In the genomic region with DNA sequence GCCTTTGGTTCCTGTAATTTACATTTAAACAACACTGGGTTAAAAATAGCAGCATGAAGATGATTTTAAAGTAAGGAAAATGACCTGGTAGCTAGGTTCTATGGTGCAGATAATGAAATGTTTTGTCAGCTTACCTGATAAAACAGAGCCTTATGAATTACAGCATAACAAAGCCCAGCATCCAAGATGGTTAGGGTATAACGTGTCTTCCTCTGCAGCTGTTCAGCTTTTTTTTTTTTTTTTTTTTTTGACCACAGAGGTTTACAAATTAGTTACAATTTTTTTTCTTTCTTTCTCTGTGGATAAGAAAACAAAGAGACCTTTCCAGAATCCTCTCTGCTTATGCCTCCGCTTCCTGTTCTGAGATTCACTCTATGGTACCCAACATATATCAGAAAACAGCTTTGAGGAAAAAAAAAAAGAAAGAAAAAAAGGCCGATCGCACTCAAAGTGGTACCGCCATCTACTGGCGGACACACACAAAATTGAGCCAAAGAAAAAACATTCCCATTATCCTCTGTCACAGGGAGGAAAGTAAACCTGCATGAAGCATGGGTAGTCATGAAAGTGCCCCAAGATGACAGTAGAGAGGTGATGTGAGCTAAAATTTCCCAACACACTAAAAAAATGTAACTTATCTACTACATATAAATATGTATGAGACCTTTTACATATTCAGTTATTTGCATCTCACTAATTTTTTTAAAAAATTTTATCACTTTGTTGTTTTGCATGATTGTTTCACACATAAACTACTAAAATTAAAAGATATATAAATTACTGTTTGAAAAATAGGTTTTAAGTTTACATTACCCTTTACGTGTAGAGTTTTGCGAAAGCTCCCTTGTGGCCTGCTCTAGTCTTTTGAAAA, we compare ENCODE assay signal across 8 cellular contexts. TPM values are rescaled to one million over a fixed set of nuclear protein-coding genes. Genes with fewer than 3 reads are reported as not detected.
DNase-seq lines count a peak whose midpoint lies in the region; ATAC-seq and TF ChIP-seq lines count a peak whose summit lies in the region.

A gene (minus strand): TSS at position 362 of the 871 bp plus-strand sequence. CDS start 27,656 bp downstream, outside the sequence.

- in situ Hi-C loops in transverse colon (cut with MboI; ENCODE audit: low pct_ligation_motif_present in 1 of 4, low pct_unique_long_range_greater_than_20kb in 1 of 4, low sequenced_read_pairs in 3 of 4): loop anchor here in 2 of 4 donors (25.0 kb wide), 1 partner anchor 192 kb away; no protein-coding TSS in a partner anchor

- WGBS in body of pancreas, 2 donors: 19 to 23% methylated on average over 8 of the region's 8 CpGs
- WGBS in transverse colon (ENCODE audit: low coverage in 1 of 2), 2 donors: 15 to 23% methylated on average over 8 of the region's 8 CpGs

- ATAC-seq in GM19043 (IDR thresholded peaks at IDR 0.05; ENCODE audit: low read depth, unreplicated experiment) (peak; percentile 50), HG03469 (IDR thresholded peaks at IDR 0.05; ENCODE audit: unreplicated experiment) (peak; percentile 67), body of pancreas (peak; percentile 58)

- H3K27ac ChIP-seq in body of pancreas: no peak within 1 kb of the TSS
- H3K27ac ChIP-seq in transverse colon: no peak within 1 kb of the TSS

- no peak within 1 kb of the TSS for H3K4me3 ChIP-seq in body of pancreas
- no peak within 1 kb of the TSS for H3K4me3 ChIP-seq in transverse colon

- H3K36me3 ChIP-seq in body of pancreas (replicated peaks in 1 of 2; ENCODE audit: insufficient read depth in 1 of 2, low read depth in 2 of 2): no peaks in the 10 kb centered on the region
- H3K36me3 ChIP-seq in transverse colon: no peaks in the 10 kb centered on the region

- intact Hi-C loops in body of pancreas (cut with DNase I): no loop called here
- intact Hi-C loops in transverse colon (cut with DNase I; ENCODE audit: low total_unique reads): no loop called here

- TF ChIP-seq CTCF in body of pancreas (IDR thresholded peaks at IDR 0.05) (peak in 6 of 7 experiments; percentile 48 to 72 (median 60)), transverse colon (IDR thresholded peaks at IDR 0.05) (peak; percentile 27 to 64 (median 56))

- TF ChIP-seq POLR2A in body of pancreas (IDR thresholded peaks at IDR 0.05) (no peak), transverse colon (IDR thresholded peaks at IDR 0.05) (no peak)

- no peaks in the 10 kb centered on the region for H3K4me1 ChIP-seq in body of pancreas
- H3K4me1 ChIP-seq in transverse colon: no peaks in the 10 kb centered on the region

- H3K27me3 ChIP-seq in body of pancreas: no peaks in the 10 kb centered on the region
- H3K27me3 ChIP-seq in transverse colon: no peaks in the 10 kb centered on the region

- TF ChIP-seq EP300 in transverse colon (IDR thresholded peaks at IDR 0.05; ENCODE audit: low read depth): no peak

- H3K9me3 ChIP-seq in body of pancreas (no peaks in the 10 kb centered on the region), transverse colon (no peaks in the 10 kb centered on the region)

- DNase-seq in DMS114 treated with DMSO at 0.1 percent for 48 hours (lab: John Stamatoyannopoulos, UW; ENCODE audit: unreplicated experiment) (peak; percentile 25), NCI-H460 (ENCODE audit: extremely low read depth, low read depth) (peak; percentile 50), body of pancreas (peak; percentile 27 to 53 (median 35)), kidney tubule cell (ENCODE audit: low spot score) (peak; percentile 70), transverse colon (peak; percentile 16), mesenteric fat pad (ENCODE audit: low spot score) (no peak)

RNA-seq across cellular contexts. Expression of the gene that starts here (rescaled TPM):
- 0.35 and 1.4 TPM in 2 replicates for total RNA-seq in NCI-H460 (2014; rRNA removed; shearing (Covaris generic))
- polyA plus RNA-seq in NCI-H460 (2014; cell fraction: nucleus; rRNA removed): 0.20 and 0.33 TPM in 2 replicates
- total RNA-seq in body of pancreas (under 1 TPM; 0.33 to 0.52 TPM), transverse colon (1 to 10 TPM in 2 of 4 donors, under 1 TPM in 2; 0.60 to 2.5 (median 1.4) TPM), mesenteric fat pad (1.3 TPM)

Comparison
In these comparisons a context has a peak if more than half of its experiments do, and no peak if none do; other contexts are left out.
1. Peak in DNase-seq and ATAC-seq in body of pancreas; RNA of the gene not detected or under 1 TPM.